In the genomic region with DNA sequence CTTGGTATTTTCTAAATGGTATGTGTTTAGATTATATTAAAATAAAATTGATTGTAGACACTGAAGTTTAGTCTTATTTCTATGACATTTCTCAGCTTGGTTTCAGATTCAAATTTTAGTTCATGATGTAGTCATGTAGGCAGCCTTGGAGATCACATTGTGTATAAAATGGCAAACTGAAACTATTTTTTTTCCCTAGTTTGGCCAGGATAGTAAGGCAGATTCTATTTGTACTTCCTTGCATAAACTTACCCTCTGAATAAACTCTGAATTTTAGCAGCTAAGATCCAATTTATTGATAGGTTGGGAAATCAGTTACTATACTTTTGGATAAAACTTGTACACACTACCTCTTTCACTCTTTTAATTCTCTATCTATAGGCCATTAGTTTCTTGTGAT, we compare ENCODE assay signal across 29 cellular contexts.
"Had no signal": no experiment of that assay in that cellular context is flagged by ENCODE, and none has a peak within 500 bp of the region (broad histone marks: within the 10 kb centered on the region; RNA-seq: fewer than 3 reads in every experiment).

No MANE protein-coding gene starts in this region.

- H3K27ac Mint-ChIP-seq: naive thymus-derived CD4-positive, alpha-beta T cell; natural killer cell treated with Interleukin-12 subunit alpha and Interleukin-12 subunit beta and Interleukin-15 and Interleukin-18, amount 100 ng/mL, for 72 hours had no signal

- ATAC-seq: heart right ventricle; left cardiac atrium; left lung; mucosa of descending colon; naive thymus-derived CD4-positive, alpha-beta T cell; natural killer cell treated with Interleukin-12 subunit alpha and Interleukin-12 subunit beta and Interleukin-15 and Interleukin-18, amount 100 ng/mL, for 72 hours; pancreas; right cardiac atrium; stimulated activated effector memory CD8-positive, alpha-beta T cell treated with anti-CD3 and anti-CD28 coated beads, Interleukin-12 subunit alpha, Interleukin-12 subunit beta, amount 100 ng/mL, for 72 hours; stimulated activated naive CD8-positive, alpha-beta T cell treated with anti-CD3 and anti-CD28 coated beads, Interleukin-15, amount 100 ng/mL, for 72 hours had no signal

- DNase-seq: heart right ventricle; islet precursor cell; left cardiac atrium; left lung; midbrain; mucosa of descending colon; naive thymus-derived CD4-positive, alpha-beta T cell; nucleus accumbens; pancreas; posterior cingulate gyrus; retina; right cardiac atrium; sigmoid colon; small intestine; spleen; stimulated activated CD4-positive, alpha-beta T cell treated with anti-CD3 and anti-CD28 coated beads, Interleukin-4, amount 100 ng/mL, for 24 hours; stimulated activated naive CD4-positive, alpha-beta T cell treated with Interleukin-2 at 50 U/mL for 16 hours; stimulated activated naive CD8-positive, alpha-beta T cell treated with anti-CD3 and anti-CD28 coated beads, Interleukin-15, amount 100 ng/mL, for 72 hours; testis; thyroid gland; transverse colon; upper lobe of left lung had no signal

- H3K9me3 ChIP-seq: heart right ventricle, left lung, mucosa of descending colon, pancreas, prostate gland, sigmoid colon, spleen, testis, thyroid gland, transverse colon, upper lobe of left lung, vagina had no signal

- H3K36me3 ChIP-seq: prostate gland had no signal

- H3K4me3 ChIP-seq: heart right ventricle, hepatocyte, left lung, lung, mucosa of descending colon, pancreas, prostate gland, sigmoid colon, spleen, testis, thyroid gland, transverse colon, upper lobe of left lung, vagina had no signal

- H2AFZ ChIP-seq: hepatocyte had no signal

- H3K27me3 ChIP-seq: heart right ventricle, hepatocyte, left lung, pancreas, sigmoid colon, spleen, testis, thyroid gland, transverse colon, upper lobe of left lung, vagina had no signal

- H3K27ac ChIP-seq: heart right ventricle, hepatocyte, left lung, pancreas, prostate gland, sigmoid colon, spleen, testis, thyroid gland, transverse colon, upper lobe of left lung, vagina had no signal

- H3K4me1 ChIP-seq: heart right ventricle, prostate gland, sigmoid colon, spleen, testis, thyroid gland, transverse colon, upper lobe of left lung, vagina had no signal

- H3K4me3 Mint-ChIP-seq: naive thymus-derived CD4-positive, alpha-beta T cell; natural killer cell treated with Interleukin-12 subunit alpha and Interleukin-12 subunit beta and Interleukin-15 and Interleukin-18, amount 100 ng/mL, for 72 hours; neural crest cell; stimulated activated effector memory CD8-positive, alpha-beta T cell treated with anti-CD3 and anti-CD28 coated beads, Interleukin-12 subunit alpha, Interleukin-12 subunit beta, amount 100 ng/mL, for 72 hours; stimulated activated naive CD8-positive, alpha-beta T cell treated with anti-CD3 and anti-CD28 coated beads, Interleukin-15, amount 100 ng/mL, for 72 hours had no signal

- H3K4me2 ChIP-seq: hepatocyte had no signal

- H3K4me1 Mint-ChIP-seq: neural crest cell; stimulated activated effector memory CD8-positive, alpha-beta T cell treated with anti-CD3 and anti-CD28 coated beads, Interleukin-12 subunit alpha, Interleukin-12 subunit beta, amount 100 ng/mL, for 72 hours had no signal

- H3K9me3 Mint-ChIP-seq: naive thymus-derived CD4-positive, alpha-beta T cell; natural killer cell treated with Interleukin-12 subunit alpha and Interleukin-12 subunit beta and Interleukin-15 and Interleukin-18, amount 100 ng/mL, for 72 hours; neural crest cell; stimulated activated effector memory CD8-positive, alpha-beta T cell treated with anti-CD3 and anti-CD28 coated beads, Interleukin-12 subunit alpha, Interleukin-12 subunit beta, amount 100 ng/mL, for 72 hours; stimulated activated naive CD8-positive, alpha-beta T cell treated with anti-CD3 and anti-CD28 coated beads, Interleukin-15, amount 100 ng/mL, for 72 hours had no signal

- H3K27me3 Mint-ChIP-seq: naive thymus-derived CD4-positive, alpha-beta T cell; natural killer cell treated with Interleukin-12 subunit alpha and Interleukin-12 subunit beta and Interleukin-15 and Interleukin-18, amount 100 ng/mL, for 72 hours; stimulated activated naive CD8-positive, alpha-beta T cell treated with anti-CD3 and anti-CD28 coated beads, Interleukin-15, amount 100 ng/mL, for 72 hours had no signal
